ENCODE assay signal across 17 cellular contexts in genomic region chr15:101035611-101036010, GRCh38.
DNase-seq lines count a peak whose midpoint lies in the region; ATAC-seq and TF ChIP-seq lines count a peak whose summit lies in the region.
"Had no signal": no experiment of that assay in that cellular context is flagged by ENCODE, and none has a peak within 500 bp of the region (broad histone marks: within the 10 kb centered on the region; RNA-seq: fewer than 3 reads in every experiment).

No MANE protein-coding gene starts in this region.

- H3K4me1 ChIP-seq in OCI-LY7 (ENCODE audit: insufficient read depth, low read length, poor library complexity, severe bottlenecking) = peaks cover 12% of the 10 kb centered on the region
- H3K4me1 ChIP-seq in right lobe of liver = no peaks in the 10 kb centered on the region

- no peak overlapping the region for H3K4me2 ChIP-seq in OCI-LY7 (ENCODE audit: low read length)

- peak; percentile 47 for ATAC-seq in GM21367 (IDR thresholded peaks at IDR 0.05; ENCODE audit: unreplicated experiment)
- ATAC-seq in HG03139 (IDR thresholded peaks at IDR 0.05; ENCODE audit: unreplicated experiment) = peak; percentile 63
- ATAC-seq in right lobe of liver = no peak
- ATAC-seq: activated CD8-positive, alpha-beta T cell treated with anti-CD3 and anti-CD28 coated beads, Interleukin-2, amount 10 ng/mL, durations not matched to agents 7 days and 5 days; stimulated activated naive CD8-positive, alpha-beta T cell treated with anti-CD3 and anti-CD28 coated beads, Interleukin-15, Interleukin-2, amounts not matched to agents 100 U/mL and 50 U/mL, for 24 hours had no signal

- H4K20me1 ChIP-seq in OCI-LY7 (ENCODE audit: insufficient read depth, low read length) = no peaks in the 10 kb centered on the region

- H2AFZ ChIP-seq in OCI-LY7 (ENCODE audit: low read length) = no peak overlapping the region

- intact Hi-C loops in OCI-LY7 (cut with micrococcal nuclease; ENCODE audit: unreplicated experiment) = no loop called here
- intact Hi-C loops in right lobe of liver (cut with DNase I) = no loop called here

- H3K36me3 ChIP-seq in OCI-LY7 (ENCODE audit: insufficient read depth, low read length) (peaks cover 99% of the 10 kb centered on the region), right lobe of liver (no peaks in the 10 kb centered on the region)

- POLR2A ChIA-PET in OCI-LY7 (lab: Charles Lee) = interaction anchor here (0.8 kb wide), 1 partner anchor 173 kb away, joined by 4 read pairs; no protein-coding TSS in a partner anchor

- H3K9me2 ChIP-seq in OCI-LY7 (ENCODE audit: insufficient read depth, low read length) = no peaks in the 10 kb centered on the region

- CTCF ChIA-PET in OCI-LY7 (lab: Charles Lee; ENCODE audit: unreplicated experiment) = no interaction called here

- no peak overlapping the region for H3K4me3 ChIP-seq in GM12865 (ENCODE audit: low read depth, low read length)
- no peak overlapping the region for H3K4me3 ChIP-seq in OCI-LY7 (ENCODE audit: low read depth, low read length, poor library complexity, severe bottlenecking)
- H3K4me3 ChIP-seq in right lobe of liver = no peak overlapping the region

- no TSS peak for BruUV-seq in OCI-LY7 (replicated peaks; lab: Mats Ljungman, UMichigan)

- TF ChIP-seq CTCF in GM12865 (IDR thresholded peaks at IDR 0.05; ENCODE audit: insufficient read depth, low read depth, low read length, missing control alignments) = no peak
- no peak for TF ChIP-seq CTCF in OCI-LY7 (conservative IDR thresholded peaks at IDR 0.05; ENCODE audit: low read length)
- TF ChIP-seq CTCF in right lobe of liver (IDR thresholded peaks at IDR 0.05) = no peak

- peak; percentile 40 for DNase-seq in GM12865 (ENCODE audit: low read depth)
- DNase-seq in OCI-LY7 (ENCODE audit: low spot score) = no peak
- no peak for DNase-seq in activated gamma-delta T cell treated with Interleukin-2 at 50 U/mL for 16 hours
- DNase-seq in right lobe of liver = no peak
- DNase-seq in mucosa of gallbladder (ENCODE audit: low spot score) = no peak
- no peak for DNase-seq in NCI-H1436 treated with DMSO at 0.1 percent for 48 hours (lab: John Stamatoyannopoulos, UW)
- DNase-seq: activated CD8-positive, alpha-beta T cell treated with anti-CD3 and anti-CD28 coated beads, Interleukin-2, amount 10 ng/mL, durations not matched to agents 7 days and 5 days; activated naive CD4-positive, alpha-beta T cell treated with anti-CD3 and anti-CD28 coated beads, Interleukin-2, amount 10 ng/mL, durations not matched to agents 7 days and 5 days; caudate nucleus; DMS79 treated with DMSO at 0.1 percent for 48 hours; H9; kidney glomerular epithelial cell; NCI-H2171 treated with DMSO at 0.1 percent for 48 hours; stimulated activated CD4-positive, alpha-beta T cell treated with anti-CD3 and anti-CD28 coated beads, Interleukin-4, amount 100 ng/mL, for 24 hours; stimulated activated naive CD8-positive, alpha-beta T cell treated with anti-CD3 and anti-CD28 coated beads, Interleukin-15, Interleukin-2, amounts not matched to agents 100 U/mL and 50 U/mL, for 24 hours had no signal

- H3K27me3 ChIP-seq in right lobe of liver = no peaks in the 10 kb centered on the region

- H3K79me2 ChIP-seq in OCI-LY7 (ENCODE audit: insufficient read depth, low read depth, low read length) = peaks cover 51% of the 10 kb centered on the region; the same call in 1 of the 2 replicates

- no peak for TF ChIP-seq POLR2A in right lobe of liver (IDR thresholded peaks at IDR 0.05)

- H3K9me3 ChIP-seq in OCI-LY7 (ENCODE audit: low read length) = peaks cover 28% of the 10 kb centered on the region
- H3K9me3 ChIP-seq in right lobe of liver = no peaks in the 10 kb centered on the region

- H3K27ac ChIP-seq in OCI-LY7 (ENCODE audit: low read depth, low read length, poor library complexity, severe bottlenecking) (peak overlapping the region; percentile 10), right lobe of liver (no peak overlapping the region)

Comparison
In these comparisons a context has a peak if more than half of its experiments do, and no peak if none do; other contexts are left out.
1. ATAC-seq: peak in GM21367 (single experiment) and HG03139 (single experiment); none in right lobe of liver (0 of 4).